Comparison of ENCODE assay signal across 8 cellular contexts in the genomic region with DNA sequence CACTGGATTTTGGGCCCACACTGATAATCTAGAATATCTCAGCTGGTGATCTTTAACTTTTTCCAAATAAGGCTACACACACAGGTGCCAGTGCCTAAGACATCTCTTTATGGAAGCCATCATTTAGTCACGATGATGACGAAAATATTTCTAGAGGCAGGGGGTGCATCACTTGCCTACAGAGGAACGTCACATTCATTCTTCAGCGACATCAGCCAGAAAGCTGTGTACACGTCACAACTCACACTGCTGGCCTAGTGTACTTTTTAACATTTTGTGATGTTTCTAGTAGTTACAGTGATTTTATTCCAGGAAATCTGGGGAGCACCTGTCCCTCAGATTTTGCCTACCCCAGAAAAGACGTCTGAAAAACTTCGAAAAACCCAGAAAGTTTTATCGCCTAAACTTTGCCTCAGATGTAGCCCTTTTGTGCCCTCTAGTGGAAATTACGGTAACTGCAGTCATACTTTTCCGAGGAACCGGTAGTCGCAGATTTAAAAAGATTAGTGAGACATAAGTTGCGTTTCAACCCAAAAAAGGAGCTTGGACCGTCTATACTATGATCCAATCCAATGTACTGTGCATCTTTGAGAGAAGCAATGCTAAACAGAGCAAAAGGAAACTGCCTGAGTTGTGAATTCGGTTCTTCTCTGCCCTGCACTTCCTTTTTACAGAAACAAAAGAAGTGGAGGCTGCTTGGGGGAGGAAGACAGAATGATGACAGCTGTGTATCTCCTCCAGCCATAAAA.
DNase-seq lines count a peak whose midpoint lies in the region; ATAC-seq and TF ChIP-seq lines count a peak whose summit lies in the region.

No MANE protein-coding gene starts in this region.

- peak overlapping the region; percentile 84 to 89 (median 84) for H3K4me3 Mint-ChIP-seq in CD4-positive, alpha-beta memory T cell
- H3K4me3 Mint-ChIP-seq in activated T-cell treated with anti-CD3 and anti-CD28 coated beads, Interleukin-2, amount 50 U/mL, for 24 hours = peak overlapping the region; percentile 72
- peak overlapping the region; percentile 88 for H3K4me3 Mint-ChIP-seq in natural killer cell treated with Interleukin-12 subunit alpha and Interleukin-12 subunit beta and Interleukin-15 and Interleukin-18, amount 100 ng/mL, for 72 hours

- TF ChIP-seq EP300 in tibial nerve (IDR thresholded peaks at IDR 0.05) = no peak

- H3K9me3 Mint-ChIP-seq in CD4-positive, alpha-beta memory T cell = peaks cover 0 to 1% (median 0%) of the 10 kb centered on the region in 8 donors
- H3K9me3 Mint-ChIP-seq in activated T-cell treated with anti-CD3 and anti-CD28 coated beads, Interleukin-2, amount 50 U/mL, for 24 hours = no peaks in the 10 kb centered on the region
- no peaks in the 10 kb centered on the region for H3K9me3 Mint-ChIP-seq in natural killer cell treated with Interleukin-12 subunit alpha and Interleukin-12 subunit beta and Interleukin-15 and Interleukin-18, amount 100 ng/mL, for 72 hours

- 19 to 20% methylated on average over 15 of the region's 15 CpGs for WGBS in tibial nerve, 2 donors

- TF ChIP-seq POLR2A in tibial nerve (IDR thresholded peaks at IDR 0.05) = no peak

- peaks cover 0 to 9% (median 4%) of the 10 kb centered on the region in 4 donors for H3K4me1 Mint-ChIP-seq in CD4-positive, alpha-beta memory T cell
- H3K4me1 Mint-ChIP-seq in activated T-cell treated with anti-CD3 and anti-CD28 coated beads, Interleukin-2, amount 50 U/mL, for 24 hours (ENCODE audit: low read depth) = peaks cover 14% of the 10 kb centered on the region
- H3K4me1 Mint-ChIP-seq in natural killer cell treated with Interleukin-12 subunit alpha and Interleukin-12 subunit beta and Interleukin-15 and Interleukin-18, amount 100 ng/mL, for 72 hours (ENCODE audit: low read depth in 2 of 2) = peaks cover 0 to 10% of the 10 kb centered on the region in 2 donors

- H3K4me1 ChIP-seq in CD4-positive, alpha-beta memory T cell (ENCODE audit: insufficient read depth, low read length) = no peaks in the 10 kb centered on the region
- H3K4me1 ChIP-seq in tibial nerve = peaks cover 0 to 4% (median 0%) of the 10 kb centered on the region in 4 donors

- CTCF ChIA-PET in CD4-positive, alpha-beta memory T cell (lab: Charles Lee; ENCODE audit: partially characterized antibody) = interaction anchor here (0.7 to 4.9 kb wide), 35 partner anchors 9 to 522 kb away, joined by 3 to 86 read pairs (median 4); partner anchors contain the start of genes GTF2A1, SEL1L and TSHR

- no peaks in the 10 kb centered on the region for H3K27me3 ChIP-seq in CD4-positive, alpha-beta memory T cell (ENCODE audit: insufficient read depth, low read length)
- no peaks in the 10 kb centered on the region for H3K27me3 ChIP-seq in tibial nerve

- intact Hi-C loops in CD4-positive, alpha-beta memory T cell (cut with micrococcal nuclease) = loop anchor here (1.0 to 5.0 kb wide), 4 partner anchors 195 to 510 kb away; partner anchors contain the start of gene TSHR

- peak overlapping the region; percentile 68 to 91 (median 86) for H3K27ac Mint-ChIP-seq in CD4-positive, alpha-beta memory T cell
- H3K27ac Mint-ChIP-seq in activated T-cell treated with anti-CD3 and anti-CD28 coated beads, Interleukin-2, amount 50 U/mL, for 24 hours = peak overlapping the region; percentile 47
- H3K27ac Mint-ChIP-seq in natural killer cell treated with Interleukin-12 subunit alpha and Interleukin-12 subunit beta and Interleukin-15 and Interleukin-18, amount 100 ng/mL, for 72 hours = peak overlapping the region; percentile 44 to 82

- DNase-seq in CD4-positive, alpha-beta memory T cell = peak; percentile 59 to 79 (median 77)
- DNase-seq in NCI-H748 treated with DMSO at 0.1 percent for 48 hours (lab: John Stamatoyannopoulos, UW) (peak; percentile 46), fibroblast of mammary gland (ENCODE audit: low read depth) (peak; percentile 66), tibial nerve (ENCODE audit: low spot score in 2 of 2) (peak in 1 of 2 donors; percentile 94)
- DNase-seq in activated T-cell treated with anti-CD3 and anti-CD28 coated beads, Interleukin-2, amount 50 U/mL, for 24 hours = no peak
- DNase-seq in natural killer cell treated with Interleukin-12 subunit alpha and Interleukin-12 subunit beta and Interleukin-15 and Interleukin-18, amount 100 ng/mL, for 72 hours (ENCODE audit: low spot score) = no peak

- H3K27me3 Mint-ChIP-seq in CD4-positive, alpha-beta memory T cell = peaks cover 0 to under 1% of the 10 kb centered on the region in 2 donors
- no peaks in the 10 kb centered on the region for H3K27me3 Mint-ChIP-seq in activated T-cell treated with anti-CD3 and anti-CD28 coated beads, Interleukin-2, amount 50 U/mL, for 24 hours
- H3K27me3 Mint-ChIP-seq in natural killer cell treated with Interleukin-12 subunit alpha and Interleukin-12 subunit beta and Interleukin-15 and Interleukin-18, amount 100 ng/mL, for 72 hours = no peaks in the 10 kb centered on the region

- H3K4me3 ChIP-seq in CD4-positive, alpha-beta memory T cell (ENCODE audit: low read length in 2 of 2) = peak overlapping the region; percentile 51 to 67
- peak overlapping the region; percentile 46 for H3K4me3 ChIP-seq in fibroblast of mammary gland (ENCODE audit: control insufficient read depth, low read depth, low read length)
- H3K4me3 ChIP-seq in tibial nerve = peak overlapping the region; percentile 5 to 40 (median 38)

- H3K36me3 Mint-ChIP-seq in CD4-positive, alpha-beta memory T cell = no peaks in the 10 kb centered on the region
- no peaks in the 10 kb centered on the region for H3K36me3 Mint-ChIP-seq in activated T-cell treated with anti-CD3 and anti-CD28 coated beads, Interleukin-2, amount 50 U/mL, for 24 hours (ENCODE audit: low read depth)
- no peaks in the 10 kb centered on the region for H3K36me3 Mint-ChIP-seq in natural killer cell treated with Interleukin-12 subunit alpha and Interleukin-12 subunit beta and Interleukin-15 and Interleukin-18, amount 100 ng/mL, for 72 hours

- POLR2A ChIA-PET in CD4-positive, alpha-beta memory T cell (lab: Charles Lee; ENCODE audit: partially characterized antibody) = interaction anchor here (0.6 to 2.9 kb wide), 8 partner anchors 22 to 468 kb away, joined by 3 to 9 read pairs (median 3); partner anchors contain the start of genes GTF2A1 and SEL1L

- H3K27ac ChIP-seq in CD4-positive, alpha-beta memory T cell (ENCODE audit: low read depth, low read length) = peak overlapping the region; percentile 60
- H3K27ac ChIP-seq in tibial nerve = peak overlapping the region in 2 of 4 donors; percentile 45 to 47

- ATAC-seq in GM19023 (IDR thresholded peaks at IDR 0.05; ENCODE audit: unreplicated experiment) (peak; percentile 60), HG03432 (IDR thresholded peaks at IDR 0.05; ENCODE audit: unreplicated experiment) (peak; percentile 76)
- peak; percentile 54 to 63 for ATAC-seq in natural killer cell treated with Interleukin-12 subunit alpha and Interleukin-12 subunit beta and Interleukin-15 and Interleukin-18, amount 100 ng/mL, for 72 hours

- TF ChIP-seq CTCF in fibroblast of mammary gland (conservative IDR thresholded peaks at IDR 0.05; ENCODE audit: control insufficient read depth, insufficient read depth, low read depth, low read length) = peak; percentile 92
- TF ChIP-seq CTCF in tibial nerve (IDR thresholded peaks at IDR 0.05) = peak; percentile 85 to 90 (median 89)

- H3K36me3 ChIP-seq in CD4-positive, alpha-beta memory T cell (ENCODE audit: insufficient read depth, low read length) = no peaks in the 10 kb centered on the region
- H3K36me3 ChIP-seq in tibial nerve = no peaks in the 10 kb centered on the region

- H3K9me3 ChIP-seq in CD4-positive, alpha-beta memory T cell (ENCODE audit: control insufficient read depth in 1 of 2, low read length in 2 of 2) = no peaks in the 10 kb centered on the region
- H3K9me3 ChIP-seq in tibial nerve = no peaks in the 10 kb centered on the region

Comparison
In these comparisons a context has a peak if more than half of its experiments do, and no peak if none do; other contexts are left out.
1. DNase-seq: peak in CD4-positive, alpha-beta memory T cell (5 of 5), NCI-H748 treated with DMSO at 0.1 percent for 48 hours (single experiment) and fibroblast of mammary gland (single experiment); none in activated T-cell treated with anti-CD3 and anti-CD28 coated beads, Interleukin-2, amount 50 U/mL, for 24 hours (single experiment) and natural killer cell treated with Interleukin-12 subunit alpha and Interleukin-12 subunit beta and Interleukin-15 and Interleukin-18, amount 100 ng/mL, for 72 hours (single experiment).
2. Peak in every context shown above with its lines, with median percentiles within 50 percentile points of each other: H3K4me3 ChIP-seq, H3K27ac Mint-ChIP-seq, H3K4me3 Mint-ChIP-seq and ATAC-seq.